ENCODE assay signal across 8 cellular contexts in genomic region chr12:120235369-120236123, GRCh38. TPM values are rescaled to one million over a fixed set of nuclear protein-coding genes. Genes with fewer than 3 reads are reported as not detected.
DNase-seq lines count a peak whose midpoint lies in the region; ATAC-seq and TF ChIP-seq lines count a peak whose summit lies in the region.

No MANE protein-coding gene starts in this region.

- H3K79me2 ChIP-seq in Karpas-422 (ENCODE audit: low read length): no peaks in the 10 kb centered on the region

- H3K9me2 ChIP-seq in Karpas-422 (replicated peaks; ENCODE audit: insufficient read depth, low read length): no peaks in the 10 kb centered on the region

- in situ Hi-C loops in G401 (cut with HindIII; ENCODE audit: low sequenced_read_pairs): no loop called here
- in situ Hi-C loops in SK-MEL-5 (cut with HindIII; ENCODE audit: low pct_unique_long_range_greater_than_20kb, low sequenced_read_pairs): no loop called here

- H3K4me3 ChIP-seq in fibroblast of the aortic adventitia (ENCODE audit: low read depth, low read length): peak overlapping the region; percentile 22
- no peak overlapping the region for H3K4me3 ChIP-seq in prostate gland
- H3K4me3 ChIP-seq in Karpas-422 (ENCODE audit: low read length): no peak overlapping the region

- no peak overlapping the region for H3K4me2 ChIP-seq in Karpas-422 (ENCODE audit: low read depth, low read length, poor library complexity, severe bottlenecking)

- peaks cover 12% of the 10 kb centered on the region; the same call in 1 of the 2 replicates for H4K20me1 ChIP-seq in Karpas-422 (ENCODE audit: insufficient read depth, low read depth, low read length)

- intact Hi-C loops in prostate gland (cut with DNase I): no loop called here

- no peak overlapping the region for H2AFZ ChIP-seq in Karpas-422 (ENCODE audit: low read length)

- H3K27me3 ChIP-seq in prostate gland (replicated peaks; ENCODE audit: insufficient read depth): no peaks in the 10 kb centered on the region
- H3K27me3 ChIP-seq in Karpas-422 (ENCODE audit: low read length): no peaks in the 10 kb centered on the region

- no peak for TF ChIP-seq POLR2A in prostate gland (IDR thresholded peaks at IDR 0.05)

- peak; percentile 40 for TF ChIP-seq CTCF in fibroblast of the aortic adventitia (IDR thresholded peaks at IDR 0.05; ENCODE audit: insufficient read depth, low read length)
- no peak for TF ChIP-seq CTCF in prostate gland (IDR thresholded peaks at IDR 0.05)
- TF ChIP-seq CTCF in GM20000 (IDR thresholded peaks at IDR 0.05; ENCODE audit: extremely low read depth, missing control alignments): no peak

- H3K9ac ChIP-seq in Karpas-422 (ENCODE audit: low read length): no peak overlapping the region

- peak; percentile 23 for DNase-seq in G401 (ENCODE audit: low spot score)
- peak; percentile 31 for DNase-seq in SK-MEL-5 (ENCODE audit: low read depth, low spot score)
- no peak for DNase-seq in fibroblast of the aortic adventitia (ENCODE audit: low read depth)
- DNase-seq in prostate gland (ENCODE audit: low spot score): no peak
- DNase-seq in Karpas-422: no peak
- no peak for DNase-seq in activated T-cell treated with anti-CD3 and anti-CD28 coated beads, Interleukin-2, amount 50 U/mL, for 1 hour
- no peak for DNase-seq in GM20000 (ENCODE audit: low spot score)

- H3K4me1 ChIP-seq in prostate gland (replicated peaks) (peaks cover 32% of the 10 kb centered on the region), Karpas-422 (ENCODE audit: low read length) (peaks cover 6% of the 10 kb centered on the region; the same call in 1 of the 2 replicates)

- H3K36me3 ChIP-seq in prostate gland: no peaks in the 10 kb centered on the region
- H3K36me3 ChIP-seq in Karpas-422 (ENCODE audit: insufficient read depth, low read length): no peaks in the 10 kb centered on the region

- ATAC-seq in HG02759 (IDR thresholded peaks at IDR 0.05; ENCODE audit: unreplicated experiment): no peak

- H3K9me3 ChIP-seq in prostate gland: no peaks in the 10 kb centered on the region
- H3K9me3 ChIP-seq in Karpas-422 (ENCODE audit: low read length): no peaks in the 10 kb centered on the region

- peak overlapping the region; percentile 78 to 86 for H3K27ac ChIP-seq in prostate gland
- H3K27ac ChIP-seq in Karpas-422 (ENCODE audit: low read length): no peak overlapping the region

- 69% methylated on average over 15 of the region's 15 CpGs for WGBS in prostate gland

RNA-seq across cellular contexts. Expression of gene PXN, which starts 30.0 kb away (rescaled TPM):
- 18.8 and 24.5 TPM in 2 replicates for total RNA-seq in G401 (2014; rRNA removed; shearing (Covaris generic))
- total RNA-seq in SK-MEL-5 (2014; rRNA removed; shearing (Covaris generic)): 22.0 and 26.1 TPM in 2 replicates
- 131 and 166 TPM in 2 replicates for polyA plus RNA-seq in SK-MEL-5 (2015; cell fraction: cytosol; rRNA removed)
- polyA plus RNA-seq in SK-MEL-5 (2015; cell fraction: nucleus; rRNA removed): 73.5 and 84.3 TPM in 2 replicates
- 66.1 and 68.3 TPM in 2 replicates for total RNA-seq in fibroblast of the aortic adventitia (ENCODE audit: low replicate concordance)
- total RNA-seq in prostate gland: 100 to 1,000 TPM in 1 of 2 donors, 10 to 100 TPM in 1; 58.3 to 113 TPM
- total RNA-seq in Karpas-422 (2014; rRNA removed; shearing (Covaris generic); ENCODE audit: low replicate concordance): 1.9 and 2.5 TPM in 2 replicates

RNA-seq across cellular contexts. Expression of gene RPLP0, which starts 34.6 kb away (rescaled TPM):
- total RNA-seq in G401 (2014; rRNA removed; shearing (Covaris generic)): 6,017 and 6,466 TPM in 2 replicates
- 4,623 and 4,698 TPM in 2 replicates for total RNA-seq in SK-MEL-5 (2014; rRNA removed; shearing (Covaris generic))
- 4,195 and 4,230 TPM in 2 replicates for polyA plus RNA-seq in SK-MEL-5 (2015; cell fraction: cytosol; rRNA removed)
- polyA plus RNA-seq in SK-MEL-5 (2015; cell fraction: nucleus; rRNA removed): 2,055 and 2,138 TPM in 2 replicates
- total RNA-seq in fibroblast of the aortic adventitia (ENCODE audit: low replicate concordance) (1,185 and 3,518 TPM in 2 replicates), prostate gland (1,000 to 10,000 TPM; 1,950 to 2,858 TPM)
- 4,777 and 6,150 TPM in 2 replicates for total RNA-seq in Karpas-422 (2014; rRNA removed; shearing (Covaris generic); ENCODE audit: low replicate concordance)

RNA-seq across cellular contexts. Expression of gene GCN1, which starts 41.0 kb away (rescaled TPM):
- 65.2 and 79.0 TPM in 2 replicates for total RNA-seq in G401 (2014; rRNA removed; shearing (Covaris generic))
- total RNA-seq in SK-MEL-5 (2014; rRNA removed; shearing (Covaris generic)): 46.4 and 66.2 TPM in 2 replicates
- 55.2 and 66.5 TPM in 2 replicates for polyA plus RNA-seq in SK-MEL-5 (2015; cell fraction: cytosol; rRNA removed)
- polyA plus RNA-seq in SK-MEL-5 (2015; cell fraction: nucleus; rRNA removed): 255 and 603 TPM in 2 replicates
- total RNA-seq in fibroblast of the aortic adventitia (ENCODE audit: low replicate concordance): 126 and 156 TPM in 2 replicates
- 100 to 1,000 TPM in 1 of 2 donors, 10 to 100 TPM in 1; 39.3 to 120 TPM for total RNA-seq in prostate gland
- total RNA-seq in Karpas-422 (2014; rRNA removed; shearing (Covaris generic); ENCODE audit: low replicate concordance): 53.6 and 75.2 TPM in 2 replicates

RNA-seq across cellular contexts. Expression of gene RNU4-2, which starts 56.2 kb away (rescaled TPM):
- not detected in 2 replicates for total RNA-seq in G401 (2014; rRNA removed; shearing (Covaris generic))
- under 0.01 TPM in 2 replicates for total RNA-seq in SK-MEL-5 (2014; rRNA removed; shearing (Covaris generic))
- not detected in 2 replicates for polyA plus RNA-seq in SK-MEL-5 (2015; cell fraction: cytosol; rRNA removed)
- polyA plus RNA-seq in SK-MEL-5 (2015; cell fraction: nucleus; rRNA removed): not detected in 2 replicates
- total RNA-seq in fibroblast of the aortic adventitia (ENCODE audit: low replicate concordance) (under 0.01 TPM in 2 replicates), prostate gland (under 1 TPM; under 0.01 TPM)
- under 0.01 TPM in 2 replicates for total RNA-seq in Karpas-422 (2014; rRNA removed; shearing (Covaris generic); ENCODE audit: low replicate concordance)

RNA-seq across cellular contexts. Expression of gene RNU4-1, which starts 57.5 kb away (rescaled TPM):
- total RNA-seq in G401 (2014; rRNA removed; shearing (Covaris generic)): not detected in 2 replicates
- total RNA-seq in SK-MEL-5 (2014; rRNA removed; shearing (Covaris generic)): not detected in 2 replicates
- not detected in 2 replicates for polyA plus RNA-seq in SK-MEL-5 (2015; cell fraction: cytosol; rRNA removed)
- not detected in 2 replicates for polyA plus RNA-seq in SK-MEL-5 (2015; cell fraction: nucleus; rRNA removed)
- total RNA-seq in fibroblast of the aortic adventitia (ENCODE audit: low replicate concordance): under 0.01 TPM in 2 replicates
- total RNA-seq in prostate gland: under 1 TPM; under 0.01 TPM
- total RNA-seq in Karpas-422 (2014; rRNA removed; shearing (Covaris generic); ENCODE audit: low replicate concordance): under 0.01 TPM in 2 replicates

Comparison
In these comparisons a context has a peak if more than half of its experiments do, and no peak if none do; other contexts are left out.
1. DNase-seq: peak in G401 (single experiment) and SK-MEL-5 (single experiment); none in fibroblast of the aortic adventitia (single experiment), prostate gland (single experiment), Karpas-422 (single experiment), activated T-cell treated with anti-CD3 and anti-CD28 coated beads, Interleukin-2, amount 50 U/mL, for 1 hour (single experiment) and GM20000 (single experiment).